In genomic region chr3:71101014-71101413, GRCh38 we compare ENCODE assay signal across 11 cellular contexts.
DNase-seq lines count a peak whose midpoint lies in the region; ATAC-seq, FAIRE-seq and TF ChIP-seq lines count a peak whose summit lies in the region.
"Had no signal": no experiment of that assay in that cellular context is flagged by ENCODE, and none has a peak within 500 bp of the region (broad histone marks: within the 10 kb centered on the region; RNA-seq: fewer than 3 reads in every experiment).

No MANE protein-coding gene starts in this region.

- CTCF ChIA-PET in activated CD4-positive, alpha-beta T cell treated with anti-CD3 and anti-CD28 coated beads, Interleukin-2, amount 10 ng/mL, durations not matched to agents 7 days and 5 days (lab: Charles Lee) = interaction anchor here (0.7 to 1.4 kb wide), 4 partner anchors 10 to 341 kb away, joined by 3 to 4 read pairs (median 4); no protein-coding TSS in a partner anchor

- H3K9me3 ChIP-seq in kidney (ENCODE audit: control insufficient read depth in 1 of 2, low read length in 2 of 2) = no peaks in the 10 kb centered on the region

- no peaks in the 10 kb centered on the region for H3K4me1 ChIP-seq in kidney (ENCODE audit: control insufficient read depth in 1 of 2, insufficient read depth in 1 of 2, low read depth in 1 of 2, low read length in 2 of 2)

- intact Hi-C loops in kidney (cut with DNase I) = no loop called here

- TF ChIP-seq CTCF in AG10803 (conservative IDR thresholded peaks at IDR 0.05; ENCODE audit: low read length) (no peak), choroid plexus epithelial cell (conservative IDR thresholded peaks at IDR 0.05; ENCODE audit: low read depth, low read length) (no peak), kidney (IDR thresholded peaks at IDR 0.05; ENCODE audit: borderline replicate concordance, extremely low read depth, insufficient read depth) (no peak)

- H3K36me3 ChIP-seq in kidney (ENCODE audit: control insufficient read depth in 1 of 2, insufficient read depth in 2 of 2, low read length in 2 of 2) = no peaks in the 10 kb centered on the region

- no peaks in the 10 kb centered on the region for H3K27me3 Mint-ChIP-seq in IgD-negative memory B cell
- no peaks in the 10 kb centered on the region for H3K27me3 Mint-ChIP-seq in naive thymus-derived CD8-positive, alpha-beta T cell
- no peaks in the 10 kb centered on the region for H3K27me3 Mint-ChIP-seq in activated CD4-positive, alpha-beta T cell treated with anti-CD3 and anti-CD28 coated beads, Interleukin-2, amount 10 ng/mL, durations not matched to agents 7 days and 5 days

- H3K27ac Mint-ChIP-seq in IgD-negative memory B cell = peak overlapping the region; percentile 18 to 81 (median 44)
- H3K27ac Mint-ChIP-seq in naive thymus-derived CD8-positive, alpha-beta T cell = peak overlapping the region; percentile 72 to 91 (median 84)
- H3K27ac Mint-ChIP-seq in activated CD4-positive, alpha-beta T cell treated with anti-CD3 and anti-CD28 coated beads, Interleukin-2, amount 10 ng/mL, durations not matched to agents 7 days and 5 days = no peak overlapping the region

- peak overlapping the region; percentile 5 to 77 (median 62) for H3K4me3 Mint-ChIP-seq in IgD-negative memory B cell
- H3K4me3 Mint-ChIP-seq in naive thymus-derived CD8-positive, alpha-beta T cell = peak overlapping the region in 8 of 10 donors; percentile 23 to 68 (median 50)
- no peak overlapping the region for H3K4me3 Mint-ChIP-seq in activated CD4-positive, alpha-beta T cell treated with anti-CD3 and anti-CD28 coated beads, Interleukin-2, amount 10 ng/mL, durations not matched to agents 7 days and 5 days

- FAIRE-seq in kidney (lab: Jason Lieb, UNC) (no peak), frontal cortex (lab: Jason Lieb, UNC) (no peak)

- peaks cover 14% of the 10 kb centered on the region for H3K36me3 Mint-ChIP-seq in IgD-negative memory B cell
- peaks cover 20 to 84% (median 22%) of the 10 kb centered on the region in 3 donors for H3K36me3 Mint-ChIP-seq in naive thymus-derived CD8-positive, alpha-beta T cell
- peaks cover 60% of the 10 kb centered on the region for H3K36me3 Mint-ChIP-seq in activated CD4-positive, alpha-beta T cell treated with anti-CD3 and anti-CD28 coated beads, Interleukin-2, amount 10 ng/mL, durations not matched to agents 7 days and 5 days (ENCODE audit: low read depth)

- no peak for ATAC-seq in naive thymus-derived CD8-positive, alpha-beta T cell
- ATAC-seq in GM19023 (IDR thresholded peaks at IDR 0.05; ENCODE audit: unreplicated experiment) = no peak

- POLR2A ChIA-PET in naive thymus-derived CD8-positive, alpha-beta T cell (lab: Charles Lee) = interaction anchor here (0.6 to 1.1 kb wide), 3 partner anchors 8 to 33 kb away, joined by 3 to 4 read pairs (median 4); no protein-coding TSS in a partner anchor
- POLR2A ChIA-PET in activated CD4-positive, alpha-beta T cell treated with anti-CD3 and anti-CD28 coated beads, Interleukin-2, amount 10 ng/mL, durations not matched to agents 7 days and 5 days (lab: Charles Lee) = no interaction called here

- DNase-seq in AG10803 (ENCODE audit: low read depth) (peak; percentile 73), choroid plexus epithelial cell (ENCODE audit: low read depth) (peak; percentile 55), kidney (no peak), frontal cortex (ENCODE audit: low spot score in 2 of 2) (no peak)
- DNase-seq in naive thymus-derived CD8-positive, alpha-beta T cell = no peak
- no peak for DNase-seq in activated CD4-positive, alpha-beta T cell treated with anti-CD3 and anti-CD28 coated beads, Interleukin-2, amount 10 ng/mL, durations not matched to agents 7 days and 5 days
- DNase-seq: activated CD4-positive, CD25-positive, alpha-beta regulatory T cell treated with anti-CD3 and anti-CD28 coated beads, Interleukin-2, amount 50 U/mL, for 72 hours; NCI-H82 had no signal

- H3K4me1 Mint-ChIP-seq in IgD-negative memory B cell = peaks cover 46 to 75% (median 63%) of the 10 kb centered on the region in 3 donors
- peaks cover 55 to 97% (median 94%) of the 10 kb centered on the region in 4 donors for H3K4me1 Mint-ChIP-seq in naive thymus-derived CD8-positive, alpha-beta T cell
- H3K4me1 Mint-ChIP-seq in activated CD4-positive, alpha-beta T cell treated with anti-CD3 and anti-CD28 coated beads, Interleukin-2, amount 10 ng/mL, durations not matched to agents 7 days and 5 days = peaks cover 71% of the 10 kb centered on the region

- H3K4me3 ChIP-seq in AG10803 (ENCODE audit: low read length) = no peak overlapping the region
- no peak overlapping the region for H3K4me3 ChIP-seq in choroid plexus epithelial cell (ENCODE audit: low read depth, low read length)
- no peak overlapping the region for H3K4me3 ChIP-seq in kidney (ENCODE audit: low read length in 2 of 2)

- no peak overlapping the region for H3K27ac ChIP-seq in kidney (ENCODE audit: low read depth in 2 of 2, low read length in 2 of 2)
- H3K27ac ChIP-seq: HL-60 had no signal

- H3K9ac ChIP-seq in kidney (ENCODE audit: low read length in 2 of 2) = no peak overlapping the region

- H3K9me3 Mint-ChIP-seq in IgD-negative memory B cell = no peaks in the 10 kb centered on the region
- no peaks in the 10 kb centered on the region for H3K9me3 Mint-ChIP-seq in naive thymus-derived CD8-positive, alpha-beta T cell
- H3K9me3 Mint-ChIP-seq in activated CD4-positive, alpha-beta T cell treated with anti-CD3 and anti-CD28 coated beads, Interleukin-2, amount 10 ng/mL, durations not matched to agents 7 days and 5 days = no peaks in the 10 kb centered on the region

Comparison
In these comparisons a context has a peak if more than half of its experiments do, and no peak if none do; other contexts are left out.
1. DNase-seq: peak in AG10803 (single experiment) and choroid plexus epithelial cell (single experiment); none in naive thymus-derived CD8-positive, alpha-beta T cell (0 of 10), kidney (single experiment), frontal cortex (0 of 2) and activated CD4-positive, alpha-beta T cell treated with anti-CD3 and anti-CD28 coated beads, Interleukin-2, amount 10 ng/mL, durations not matched to agents 7 days and 5 days (single experiment).